Comparison of ENCODE assay signal across 8 cellular contexts in genomic region chr11:3849297-3849874, GRCh38. TPM values are rescaled to one million over a fixed set of nuclear protein-coding genes. Genes with fewer than 3 reads are reported as not detected.
A peak's percentile ranks its signal among the peaks of the same experiment; 100 is the strongest.
DNase-seq lines count a peak whose midpoint lies in the region; ATAC-seq and TF ChIP-seq lines count a peak whose summit lies in the region.

No MANE protein-coding gene starts in this region.

- no peaks in the 10 kb centered on the region for H3K36me3 Mint-ChIP-seq in CD8-positive, alpha-beta memory T cell
- no peaks in the 10 kb centered on the region for H3K36me3 Mint-ChIP-seq in activated naive CD4-positive, alpha-beta T cell treated with anti-CD3 and anti-CD28 coated beads, Interleukin-2, amount 50 U/mL, for 72 hours
- no peaks in the 10 kb centered on the region for H3K36me3 Mint-ChIP-seq in stimulated activated memory B cell treated with anti-CD40 and anti-IgM and Interleukin-4, amounts not matched to agents 10 μg/mL and 1 μg/mL and 100 μg/mL, for 72 hours

- H3K9me3 Mint-ChIP-seq in CD8-positive, alpha-beta memory T cell: no peaks in the 10 kb centered on the region
- no peaks in the 10 kb centered on the region for H3K9me3 Mint-ChIP-seq in activated naive CD4-positive, alpha-beta T cell treated with anti-CD3 and anti-CD28 coated beads, Interleukin-2, amount 50 U/mL, for 72 hours
- H3K9me3 Mint-ChIP-seq in stimulated activated memory B cell treated with anti-CD40 and anti-IgM and Interleukin-4, amounts not matched to agents 10 μg/mL and 1 μg/mL and 100 μg/mL, for 72 hours: no peaks in the 10 kb centered on the region

- DNase-seq in CD8-positive, alpha-beta memory T cell: peak in 4 of 5 donors; percentile 32 to 63 (median 52)
- DNase-seq in NCI-H774 (lab: John Stamatoyannopoulos, UW): peak; percentile 7
- peak in 1 of 2 donors; percentile 67 for DNase-seq in activated naive CD4-positive, alpha-beta T cell treated with anti-CD3 and anti-CD28 coated beads, Interleukin-2, amount 50 U/mL, for 72 hours (ENCODE audit: low spot score in 2 of 2)
- no peak for DNase-seq in left ventricle myocardium superior

- peak overlapping the region in 1 of 7 donors; percentile 58 for H3K4me3 Mint-ChIP-seq in CD8-positive, alpha-beta memory T cell
- H3K4me3 Mint-ChIP-seq in stimulated activated memory B cell treated with anti-CD40 and anti-IgM and Interleukin-4, amounts not matched to agents 10 μg/mL and 1 μg/mL and 100 μg/mL, for 72 hours: no peak overlapping the region

- CTCF ChIA-PET in CD8-positive, alpha-beta memory T cell (lab: Charles Lee): interaction anchor here (0.7 to 13.6 kb wide), 38 partner anchors 11 to 256 kb away, joined by 3 to 407 read pairs (median 4); partner anchors contain the start of gene RHOG

- peak overlapping the region in 6 of 8 donors; percentile 27 to 83 (median 54) for H3K27ac Mint-ChIP-seq in CD8-positive, alpha-beta memory T cell
- no peak overlapping the region for H3K27ac Mint-ChIP-seq in activated naive CD4-positive, alpha-beta T cell treated with anti-CD3 and anti-CD28 coated beads, Interleukin-2, amount 50 U/mL, for 72 hours
- H3K27ac Mint-ChIP-seq in stimulated activated memory B cell treated with anti-CD40 and anti-IgM and Interleukin-4, amounts not matched to agents 10 μg/mL and 1 μg/mL and 100 μg/mL, for 72 hours: peak overlapping the region; percentile 39

- peaks cover 0 to 6% of the 10 kb centered on the region in 2 donors for H3K27me3 Mint-ChIP-seq in CD8-positive, alpha-beta memory T cell
- no peaks in the 10 kb centered on the region for H3K27me3 Mint-ChIP-seq in stimulated activated memory B cell treated with anti-CD40 and anti-IgM and Interleukin-4, amounts not matched to agents 10 μg/mL and 1 μg/mL and 100 μg/mL, for 72 hours

- peak; percentile 45 for ATAC-seq in GM21423 (IDR thresholded peaks at IDR 0.05; ENCODE audit: unreplicated experiment)
- ATAC-seq in activated naive CD4-positive, alpha-beta T cell treated with anti-CD3 and anti-CD28 coated beads, Interleukin-2, amount 50 U/mL, for 72 hours: peak; percentile 61 to 67
- ATAC-seq in left ventricle myocardium superior: peak; percentile 72
- peak; percentile 67 for ATAC-seq in stimulated activated memory B cell treated with anti-CD40 and anti-IgM and Interleukin-4, amounts not matched to agents 10 μg/mL and 1 μg/mL and 100 μg/mL, for 72 hours
- no peak for ATAC-seq in GM18505 (IDR thresholded peaks at IDR 0.05; ENCODE audit: unreplicated experiment)
- ATAC-seq in GM21717 (IDR thresholded peaks at IDR 0.05; ENCODE audit: unreplicated experiment): no peak

- no peak overlapping the region for H3K27ac ChIP-seq in CD8-positive, alpha-beta memory T cell (ENCODE audit: low read depth, low read length)

- H3K36me3 ChIP-seq in CD8-positive, alpha-beta memory T cell (ENCODE audit: insufficient read depth, low read length): no peaks in the 10 kb centered on the region

- intact Hi-C loops in left ventricle myocardium superior (cut with micrococcal nuclease): loop anchor here (2.0 kb wide), 1 partner anchor 223 kb away; no protein-coding TSS in a partner anchor

- POLR2A ChIA-PET in CD8-positive, alpha-beta memory T cell (lab: Charles Lee): interaction anchor here (0.6 to 7.1 kb wide), 8 partner anchors 9 to 224 kb away, joined by 3 to 157 read pairs (median 3); partner anchors contain the start of gene RHOG

- no peaks in the 10 kb centered on the region for H3K27me3 ChIP-seq in CD8-positive, alpha-beta memory T cell (ENCODE audit: insufficient read depth, low read length, poor library complexity, severe bottlenecking)

- H3K4me1 ChIP-seq in CD8-positive, alpha-beta memory T cell (ENCODE audit: insufficient read depth, low read length): peaks cover 23% of the 10 kb centered on the region

- H3K9me3 ChIP-seq in CD8-positive, alpha-beta memory T cell (ENCODE audit: low read length): no peaks in the 10 kb centered on the region

- no peak overlapping the region for H3K4me3 ChIP-seq in CD8-positive, alpha-beta memory T cell (ENCODE audit: low read length)

- TF ChIP-seq POLR2A in GM18505 (IDR thresholded peaks at IDR 0.05; ENCODE audit: borderline replicate concordance, extremely low read depth, insufficient read depth, insufficient read length): no peak

- H3K4me1 Mint-ChIP-seq in CD8-positive, alpha-beta memory T cell: peaks cover 26 to 28% (median 28%) of the 10 kb centered on the region in 3 donors
- H3K4me1 Mint-ChIP-seq in stimulated activated memory B cell treated with anti-CD40 and anti-IgM and Interleukin-4, amounts not matched to agents 10 μg/mL and 1 μg/mL and 100 μg/mL, for 72 hours: peaks cover 20% of the 10 kb centered on the region

RNA-seq across cellular contexts. Expression of gene STIM1, which starts 6.1 kb away (rescaled TPM):
- 10 to 100 TPM; 45.6 to 46.0 TPM for total RNA-seq in CD8-positive, alpha-beta memory T cell
- 43.8 TPM for polyA plus RNA-seq in CD8-positive, alpha-beta memory T cell
- 10 to 100 TPM; 75.8 to 88.8 TPM for total RNA-seq in activated naive CD4-positive, alpha-beta T cell treated with anti-CD3 and anti-CD28 coated beads, Interleukin-2, amount 50 U/mL, for 72 hours
- 17.0 TPM for total RNA-seq in left ventricle myocardium superior

RNA-seq across cellular contexts. Expression of gene RHOG, which starts 8.6 kb away (rescaled TPM):
- total RNA-seq in CD8-positive, alpha-beta memory T cell: 100 to 1,000 TPM; 170 to 175 TPM
- 229 TPM for polyA plus RNA-seq in CD8-positive, alpha-beta memory T cell
- 100 to 1,000 TPM; 109 to 154 TPM for total RNA-seq in activated naive CD4-positive, alpha-beta T cell treated with anti-CD3 and anti-CD28 coated beads, Interleukin-2, amount 50 U/mL, for 72 hours
- total RNA-seq in left ventricle myocardium superior: 18.6 TPM

RNA-seq across cellular contexts. Expression of gene PGAP2, which starts 41.0 kb away (rescaled TPM):
- 10 to 100 TPM; 38.9 to 40.2 TPM for total RNA-seq in CD8-positive, alpha-beta memory T cell
- 16.1 TPM for polyA plus RNA-seq in CD8-positive, alpha-beta memory T cell
- 10 to 100 TPM; 27.1 to 33.5 TPM for total RNA-seq in activated naive CD4-positive, alpha-beta T cell treated with anti-CD3 and anti-CD28 coated beads, Interleukin-2, amount 50 U/mL, for 72 hours
- total RNA-seq in left ventricle myocardium superior: 19.6 TPM

RNA-seq across cellular contexts. Expression of gene NUP98, which starts 52.0 kb away (rescaled TPM):
- 100 to 1,000 TPM; 101 to 105 TPM for total RNA-seq in CD8-positive, alpha-beta memory T cell
- 49.0 TPM for polyA plus RNA-seq in CD8-positive, alpha-beta memory T cell
- total RNA-seq in activated naive CD4-positive, alpha-beta T cell treated with anti-CD3 and anti-CD28 coated beads, Interleukin-2, amount 50 U/mL, for 72 hours: 100 to 1,000 TPM in 1 of 2 donors, 10 to 100 TPM in 1; 98.0 to 131 TPM
- total RNA-seq in left ventricle myocardium superior: 40.3 TPM

Comparison
In these comparisons a context has a peak if more than half of its experiments do, and no peak if none do; other contexts are left out.
1. H3K27ac Mint-ChIP-seq: peak in CD8-positive, alpha-beta memory T cell (6 of 8) and stimulated activated memory B cell treated with anti-CD40 and anti-IgM and Interleukin-4, amounts not matched to agents 10 μg/mL and 1 μg/mL and 100 μg/mL, for 72 hours (single experiment); none in activated naive CD4-positive, alpha-beta T cell treated with anti-CD3 and anti-CD28 coated beads, Interleukin-2, amount 50 U/mL, for 72 hours (0 of 2).
2. ATAC-seq: peak in GM21423 (single experiment), activated naive CD4-positive, alpha-beta T cell treated with anti-CD3 and anti-CD28 coated beads, Interleukin-2, amount 50 U/mL, for 72 hours (2 of 2), left ventricle myocardium superior (single experiment) and stimulated activated memory B cell treated with anti-CD40 and anti-IgM and Interleukin-4, amounts not matched to agents 10 μg/mL and 1 μg/mL and 100 μg/mL, for 72 hours (single experiment); none in GM18505 (single experiment) and GM21717 (single experiment).